ENCODE assay signal across 8 cellular contexts in genomic region chr9:132673355-132673754, GRCh38. TPM values are rescaled to one million over a fixed set of nuclear protein-coding genes. Genes with fewer than 3 reads are reported as not detected.
A peak's percentile ranks its signal among the peaks of the same experiment; 100 is the strongest.
DNase-seq lines count a peak whose midpoint lies in the region; ATAC-seq, FAIRE-seq and TF ChIP-seq lines count a peak whose summit lies in the region.

No MANE protein-coding gene starts in this region.

- DNase-seq in CD8-positive, alpha-beta T cell: no peak
- DNase-seq in H7 (peak; percentile 52), WERI-Rb-1 (peak; percentile 31), islet precursor cell (peak; percentile 56), sigmoid colon (no peak), left ventricle myocardium superior (no peak), GM12891 (ENCODE audit: insufficient read length, low spot score) (no peak)
- no peak for DNase-seq in activated CD4-positive, alpha-beta T cell treated with anti-CD3 and anti-CD28 coated beads, Interleukin-2, amount 50 U/mL, for 1 hour

- no peaks in the 10 kb centered on the region for H3K27me3 ChIP-seq in CD8-positive, alpha-beta T cell (ENCODE audit: insufficient read depth, low read length)
- H3K27me3 ChIP-seq in H7 (ENCODE audit: control insufficient read depth, insufficient read depth, low read length) (no peaks in the 10 kb centered on the region), WERI-Rb-1 (ENCODE audit: insufficient read depth, low read depth, severe bottlenecking) (no peaks in the 10 kb centered on the region), sigmoid colon (no peaks in the 10 kb centered on the region)

- H3K36me3 ChIP-seq in CD8-positive, alpha-beta T cell (ENCODE audit: insufficient read depth, low read length): peaks cover 6% of the 10 kb centered on the region
- H3K36me3 ChIP-seq in H7 (replicated peaks; ENCODE audit: control insufficient read depth, insufficient read depth, low read length) (peaks cover 5% of the 10 kb centered on the region), WERI-Rb-1 (peaks cover 45% of the 10 kb centered on the region), sigmoid colon (peaks cover 0 to 7% (median 3%) of the 10 kb centered on the region in 4 donors)

- POLR2A ChIA-PET in CD8-positive, alpha-beta T cell (lab: Charles Lee): no interaction called here

- no peak overlapping the region for H3K27ac Mint-ChIP-seq in CD8-positive, alpha-beta T cell

- H3K9me3 Mint-ChIP-seq in CD8-positive, alpha-beta T cell: no peaks in the 10 kb centered on the region

- no peak for TF ChIP-seq CTCF in CD8-positive, alpha-beta T cell (IDR thresholded peaks at IDR 0.05)
- TF ChIP-seq CTCF in WERI-Rb-1 (IDR thresholded peaks at IDR 0.05; ENCODE audit: low read depth, low read length) (peak; percentile 34; the same call in 1 of the 2 replicates), sigmoid colon (IDR thresholded peaks at IDR 0.05) (no peak)

- H3K4me3 Mint-ChIP-seq in CD8-positive, alpha-beta T cell: peak overlapping the region; percentile 21

- no peak for TF ChIP-seq EP300 in sigmoid colon (IDR thresholded peaks at IDR 0.05)

- peaks cover 22% of the 10 kb centered on the region for H3K4me1 ChIP-seq in CD8-positive, alpha-beta T cell (ENCODE audit: insufficient read depth, low read length)
- peaks cover 0 to 44% (median 38%) of the 10 kb centered on the region in 4 donors for H3K4me1 ChIP-seq in sigmoid colon

- peaks cover 14% of the 10 kb centered on the region for H3K36me3 Mint-ChIP-seq in CD8-positive, alpha-beta T cell

- ATAC-seq in CD8-positive, alpha-beta T cell: no peak
- no peak for ATAC-seq in left ventricle myocardium superior

- no peaks in the 10 kb centered on the region for H3K27me3 Mint-ChIP-seq in CD8-positive, alpha-beta T cell (ENCODE audit: low read depth)

- no peak overlapping the region for H3K27ac ChIP-seq in CD8-positive, alpha-beta T cell (ENCODE audit: low read depth, low read length)
- H3K27ac ChIP-seq in WERI-Rb-1: no peak overlapping the region
- H3K27ac ChIP-seq in sigmoid colon: no peak overlapping the region

- TF ChIP-seq POLR2A in sigmoid colon (IDR thresholded peaks at IDR 0.05): no peak
- no peak for TF ChIP-seq POLR2A in GM12891 (IDR thresholded peaks at IDR 0.05; ENCODE audit: low read depth, low read length)

- H3K4me1 Mint-ChIP-seq in CD8-positive, alpha-beta T cell (ENCODE audit: low read depth): peaks cover 54% of the 10 kb centered on the region

- no peaks in the 10 kb centered on the region for H3K9me3 ChIP-seq in CD8-positive, alpha-beta T cell (ENCODE audit: low read length)
- H3K9me3 ChIP-seq in WERI-Rb-1 (ENCODE audit: severe bottlenecking): no peaks in the 10 kb centered on the region
- H3K9me3 ChIP-seq in sigmoid colon: no peaks in the 10 kb centered on the region

- CTCF ChIA-PET in CD8-positive, alpha-beta T cell (lab: Charles Lee): interaction anchor here (0.6 to 0.9 kb wide), 2 partner anchors 25 to 26 kb away, joined by 3 read pairs; no protein-coding TSS in a partner anchor

- intact Hi-C loops in CD8-positive, alpha-beta T cell (cut with DNase I, micrococcal nuclease): loop anchor here in 1 of 2 experiments (5.0 to 10.0 kb wide), 3 partner anchors 94 to 1549 kb away; partner anchors contain the start of genes GTF3C5 and NUP214
- intact Hi-C loops in sigmoid colon (cut with DNase I): loop anchor here (5.0 kb wide), 3 partner anchors 99 to 229 kb away; no protein-coding TSS in a partner anchor
- intact Hi-C loops in left ventricle myocardium superior (cut with micrococcal nuclease): no loop called here

- WGBS in sigmoid colon, 2 donors: 33 to 45% methylated on average over 6 of the region's 6 CpGs

- no peak for FAIRE-seq in GM12891 (lab: Jason Lieb, UNC)

- H3K4me3 ChIP-seq in CD8-positive, alpha-beta T cell (ENCODE audit: low read depth, low read length): no peak overlapping the region
- no peak overlapping the region for H3K4me3 ChIP-seq in H7 (ENCODE audit: insufficient read depth, low read depth, low read length)
- no peak overlapping the region for H3K4me3 ChIP-seq in WERI-Rb-1 (ENCODE audit: low read depth, low read length)
- no peak overlapping the region for H3K4me3 ChIP-seq in sigmoid colon

TF ChIP-seq in GM12891, 5 proteins besides CTCF, POLR2A, EP300 and RAD21:
- TF ChIP-seq PAX5 (IDR thresholded peaks at IDR 0.05; ENCODE audit: insufficient read depth, low read length, severe bottlenecking): no peak
- TF ChIP-seq TAF1 (IDR thresholded peaks at IDR 0.05; ENCODE audit: low read depth, low read length): no peak
- TF ChIP-seq POU2F2 (IDR thresholded peaks at IDR 0.05; ENCODE audit: low read depth, low read length): no peak
- TF ChIP-seq SPI1 (IDR thresholded peaks at IDR 0.05; ENCODE audit: low read depth, low read length): no peak
- no peak for TF ChIP-seq POLR2AphosphoS5 (IDR thresholded peaks at IDR 0.05; ENCODE audit: low read depth, low read length)

RNA-seq across cellular contexts. Expression of gene GTF3C4, which starts 3.1 kb away (rescaled TPM):
- 10 to 100 TPM; 14.5 to 16.1 TPM for total RNA-seq in CD8-positive, alpha-beta T cell
- total RNA-seq in H7 (2014; rRNA removed; shearing (Covaris generic)): 24.9 and 29.5 TPM in 2 replicates
- total RNA-seq in sigmoid colon: 10 to 100 TPM; 10.7 to 12.2 (median 11.7) TPM
- polyA plus RNA-seq in sigmoid colon: 1 to 10 TPM; 2.1 to 5.4 (median 3.0) TPM
- 9.9 TPM for total RNA-seq in left ventricle myocardium superior
- polyA plus RNA-seq in GM12891 (2012; ENCODE audit: low read depth, missing spikeins): 5.7 TPM

RNA-seq across cellular contexts. Expression of gene DDX31, which starts 3.6 kb away (rescaled TPM):
- 10 to 100 TPM; 14.1 to 15.6 TPM for total RNA-seq in CD8-positive, alpha-beta T cell
- total RNA-seq in H7 (2014; rRNA removed; shearing (Covaris generic)): 28.9 and 36.2 TPM in 2 replicates
- total RNA-seq in sigmoid colon (1 to 10 TPM; 5.7 to 7.7 (median 7.1) TPM), left ventricle myocardium superior (5.8 TPM)
- polyA plus RNA-seq in sigmoid colon: 1 to 10 TPM; 2.4 to 8.1 (median 2.5) TPM
- 9.9 TPM for polyA plus RNA-seq in GM12891 (2012; ENCODE audit: low read depth, missing spikeins)

Comparison
In these comparisons a context has a peak if more than half of its experiments do, and no peak if none do; other contexts are left out.
1. DNase-seq: peak in H7 (single experiment), WERI-Rb-1 (single experiment) and islet precursor cell (single experiment); none in CD8-positive, alpha-beta T cell (0 of 7), sigmoid colon (single experiment), activated CD4-positive, alpha-beta T cell treated with anti-CD3 and anti-CD28 coated beads, Interleukin-2, amount 50 U/mL, for 1 hour (single experiment), left ventricle myocardium superior (single experiment) and GM12891 (single experiment).